Comparison of ENCODE assay signal across 17 cellular contexts in the genomic region with DNA sequence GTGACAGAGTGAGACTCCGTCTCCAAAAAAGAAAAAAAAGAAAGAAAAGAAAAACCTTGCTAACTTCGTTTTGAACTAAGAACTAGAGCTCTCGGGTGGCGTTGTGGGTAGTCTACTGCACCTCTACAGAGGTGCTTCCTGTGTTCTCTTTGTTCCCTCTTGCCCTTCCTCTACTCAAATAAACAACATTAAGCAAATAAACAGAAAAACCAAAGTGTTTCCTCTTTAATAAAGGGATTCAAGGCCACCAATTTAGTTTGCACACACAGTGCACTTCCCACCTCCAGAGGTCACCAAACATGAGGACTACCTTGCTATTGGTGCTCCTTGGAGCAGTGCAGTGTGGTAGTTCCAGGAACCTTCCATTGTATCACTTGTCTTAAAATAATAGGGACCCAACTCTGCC.
DNase-seq lines count a peak whose midpoint lies in the region; ATAC-seq and TF ChIP-seq lines count a peak whose summit lies in the region.
"Had no signal": no experiment of that assay in that cellular context is flagged by ENCODE, and none has a peak within 500 bp of the region (broad histone marks: within the 10 kb centered on the region; RNA-seq: fewer than 3 reads in every experiment).

No MANE protein-coding gene starts in this region.

- DNase-seq in activated CD4-positive, alpha-beta T cell treated with anti-CD3 and anti-CD28 coated beads, Interleukin-2, amount 10 ng/mL, durations not matched to agents 7 days and 5 days, result peak; percentile 33
- DNase-seq in activated CD4-positive, alpha-beta T cell treated with anti-CD3 and anti-CD28 coated beads, Interleukin-2, amount 50 U/mL, for 1 hour, result no peak
- peak; percentile 43 for DNase-seq in HT-29 (ENCODE audit: low spot score)
- DNase-seq in activated naive CD4-positive, alpha-beta T cell treated with anti-CD3 and anti-CD28 coated beads, Interleukin-2, amount 50 U/mL, for 72 hours (ENCODE audit: low spot score in 2 of 2), result no peak
- no peak for DNase-seq in nephron progenitor cell
- no peak for DNase-seq in mucosa of gallbladder (ENCODE audit: low spot score)
- DNase-seq in A673 (ENCODE audit: low spot score), result no peak
- no peak for DNase-seq in hepatocyte (ENCODE audit: low spot score)
- DNase-seq: DMS 273 treated with DMSO at 0.1 percent for 48 hours, GM23248, mesenchymal stem cell, NCI-H1436, NCI-H526 had no signal

- H3K4me2 ChIP-seq in hepatocyte, result no peak overlapping the region
- H3K4me2 ChIP-seq: KMS-11 had no signal

- peaks cover 52% of the 10 kb centered on the region for H3K4me1 Mint-ChIP-seq in activated CD4-positive, alpha-beta T cell treated with anti-CD3 and anti-CD28 coated beads, Interleukin-2, amount 10 ng/mL, durations not matched to agents 7 days and 5 days
- H3K4me1 Mint-ChIP-seq in nephron progenitor cell, result peaks cover 36% of the 10 kb centered on the region

- no peaks in the 10 kb centered on the region for H4K20me1 ChIP-seq in hepatocyte (ENCODE audit: insufficient read depth, poor library complexity, severe bottlenecking)

- no peaks in the 10 kb centered on the region for H3K27me3 Mint-ChIP-seq in activated CD4-positive, alpha-beta T cell treated with anti-CD3 and anti-CD28 coated beads, Interleukin-2, amount 10 ng/mL, durations not matched to agents 7 days and 5 days
- no peaks in the 10 kb centered on the region for H3K27me3 Mint-ChIP-seq in nephron progenitor cell (ENCODE audit: low read depth, poor library complexity)
- H3K27me3 Mint-ChIP-seq: stimulated activated naive CD8-positive, alpha-beta T cell treated with anti-CD3 and anti-CD28 coated beads, Interleukin-15, Interleukin-2, amounts not matched to agents 100 ng/mL and 50 ng/mL, for 24 hours had no signal

- H3K27ac Mint-ChIP-seq in activated CD4-positive, alpha-beta T cell treated with anti-CD3 and anti-CD28 coated beads, Interleukin-2, amount 10 ng/mL, durations not matched to agents 7 days and 5 days, result peak overlapping the region; percentile 77
- peak overlapping the region in 1 of 2 donors; percentile 67 for H3K27ac Mint-ChIP-seq in activated naive CD4-positive, alpha-beta T cell treated with anti-CD3 and anti-CD28 coated beads, Interleukin-2, amount 50 U/mL, for 72 hours
- peak overlapping the region; percentile 65 for H3K27ac Mint-ChIP-seq in nephron progenitor cell
- H3K27ac Mint-ChIP-seq: stimulated activated naive CD8-positive, alpha-beta T cell treated with anti-CD3 and anti-CD28 coated beads, Interleukin-15, Interleukin-2, amounts not matched to agents 100 ng/mL and 50 ng/mL, for 24 hours had no signal

- TF ChIP-seq CTCF in nephron progenitor cell (IDR thresholded peaks at IDR 0.05), result no peak
- TF ChIP-seq CTCF in A673 (conservative IDR thresholded peaks at IDR 0.05; ENCODE audit: low read depth, low read length), result no peak
- no peak for TF ChIP-seq CTCF in hepatocyte (IDR thresholded peaks at IDR 0.05; ENCODE audit: poor library complexity)

- no TSS peak for BruUV-seq in A673 (replicated peaks; lab: Mats Ljungman, UMichigan)

- 91% methylated on average over 4 of the region's 4 CpGs for WGBS in hepatocyte (ENCODE audit: low lambda C conversion rate, missing lambda C conversion rate)

- POLR2A ChIA-PET in activated CD4-positive, alpha-beta T cell treated with anti-CD3 and anti-CD28 coated beads, Interleukin-2, amount 10 ng/mL, durations not matched to agents 7 days and 5 days (lab: Charles Lee), result no interaction called here
- POLR2A ChIA-PET in A673 (lab: Charles Lee; ENCODE audit: low non-redundant PET), result no interaction called here

- intact Hi-C loops in A673 (cut with micrococcal nuclease; ENCODE audit: unreplicated experiment), result no loop called here

- H3K36me3 ChIP-seq in A673 (ENCODE audit: insufficient read depth, low read length, poor library complexity, severe bottlenecking), result no peaks in the 10 kb centered on the region
- H3K36me3 ChIP-seq in hepatocyte (replicated peaks; ENCODE audit: insufficient read depth, low read depth), result no peaks in the 10 kb centered on the region

- peak; percentile 13 to 49 for ATAC-seq in activated naive CD4-positive, alpha-beta T cell treated with anti-CD3 and anti-CD28 coated beads, Interleukin-2, amount 50 U/mL, for 72 hours
- ATAC-seq: sciatic nerve had no signal

- no peaks in the 10 kb centered on the region for H3K79me2 ChIP-seq in hepatocyte

- H3K9me3 Mint-ChIP-seq in activated CD4-positive, alpha-beta T cell treated with anti-CD3 and anti-CD28 coated beads, Interleukin-2, amount 10 ng/mL, durations not matched to agents 7 days and 5 days, result peaks cover 7% of the 10 kb centered on the region
- H3K9me3 Mint-ChIP-seq in activated naive CD4-positive, alpha-beta T cell treated with anti-CD3 and anti-CD28 coated beads, Interleukin-2, amount 50 U/mL, for 72 hours, result peaks cover 0 to 6% of the 10 kb centered on the region in 2 donors
- H3K9me3 Mint-ChIP-seq in nephron progenitor cell, result no peaks in the 10 kb centered on the region
- H3K9me3 Mint-ChIP-seq: stimulated activated naive CD8-positive, alpha-beta T cell treated with anti-CD3 and anti-CD28 coated beads, Interleukin-15, Interleukin-2, amounts not matched to agents 100 ng/mL and 50 ng/mL, for 24 hours; T-helper 2 cell treated with Interferon-gamma antibody and Interleukin-4, amounts not matched to agents 5 μg/mL and 100 μg/mL, for 36 hours had no signal

- CTCF ChIA-PET in activated CD4-positive, alpha-beta T cell treated with anti-CD3 and anti-CD28 coated beads, Interleukin-2, amount 10 ng/mL, durations not matched to agents 7 days and 5 days (lab: Charles Lee), result interaction anchor here (2.0 kb wide), 1 partner anchor 22 kb away, joined by 8 read pairs; no protein-coding TSS in a partner anchor
- CTCF ChIA-PET in A673 (lab: Charles Lee), result no interaction called here

- no peaks in the 10 kb centered on the region for H3K9me3 ChIP-seq in A673 (ENCODE audit: low read depth, low read length, poor library complexity, severe bottlenecking)
- H3K9me3 ChIP-seq in hepatocyte (ENCODE audit: low read depth), result no peaks in the 10 kb centered on the region

- no peak overlapping the region for H3K4me3 ChIP-seq in A673 (ENCODE audit: low read depth, low read length, poor library complexity, severe bottlenecking)
- H3K4me3 ChIP-seq in hepatocyte, result no peak overlapping the region
- H3K4me3 ChIP-seq: GM23248 had no signal

- H2AFZ ChIP-seq in hepatocyte, result no peak overlapping the region
- H2AFZ ChIP-seq: GM23248 had no signal

- no peaks in the 10 kb centered on the region for H3K27me3 ChIP-seq in A673 (replicated peaks; ENCODE audit: insufficient read depth, low read depth, low read length, poor library complexity)
- H3K27me3 ChIP-seq in hepatocyte, result no peaks in the 10 kb centered on the region

- no peak overlapping the region for H3K27ac ChIP-seq in A673 (ENCODE audit: low read depth, low read length, poor library complexity, severe bottlenecking)
- no peak overlapping the region for H3K27ac ChIP-seq in hepatocyte
- H3K27ac ChIP-seq: GM23248, KMS-11 had no signal

- H3K36me3 Mint-ChIP-seq in activated CD4-positive, alpha-beta T cell treated with anti-CD3 and anti-CD28 coated beads, Interleukin-2, amount 10 ng/mL, durations not matched to agents 7 days and 5 days (ENCODE audit: low read depth), result peaks cover 9% of the 10 kb centered on the region
- peaks cover 0 to 11% of the 10 kb centered on the region in 2 donors for H3K36me3 Mint-ChIP-seq in activated naive CD4-positive, alpha-beta T cell treated with anti-CD3 and anti-CD28 coated beads, Interleukin-2, amount 50 U/mL, for 72 hours
- no peaks in the 10 kb centered on the region for H3K36me3 Mint-ChIP-seq in nephron progenitor cell (ENCODE audit: low read depth)

- peaks cover 26% of the 10 kb centered on the region for H3K4me1 ChIP-seq in A673 (ENCODE audit: insufficient read depth, low read length, poor library complexity, severe bottlenecking)
- H3K4me1 ChIP-seq in hepatocyte (ENCODE audit: insufficient read depth), result no peaks in the 10 kb centered on the region

- H3K4me3 Mint-ChIP-seq in activated CD4-positive, alpha-beta T cell treated with anti-CD3 and anti-CD28 coated beads, Interleukin-2, amount 10 ng/mL, durations not matched to agents 7 days and 5 days, result peak overlapping the region; percentile 5
- no peak overlapping the region for H3K4me3 Mint-ChIP-seq in nephron progenitor cell
- H3K4me3 Mint-ChIP-seq: stimulated activated naive CD8-positive, alpha-beta T cell treated with anti-CD3 and anti-CD28 coated beads, Interleukin-15, Interleukin-2, amounts not matched to agents 100 ng/mL and 50 ng/mL, for 24 hours had no signal

- no peaks in the 10 kb centered on the region for H3K9me2 ChIP-seq in hepatocyte (replicated peaks; ENCODE audit: insufficient read depth)

Comparison
In these comparisons a context has a peak if more than half of its experiments do, and no peak if none do; other contexts are left out.
1. DNase-seq: peak in activated CD4-positive, alpha-beta T cell treated with anti-CD3 and anti-CD28 coated beads, Interleukin-2, amount 10 ng/mL, durations not matched to agents 7 days and 5 days (single experiment) and HT-29 (single experiment); none in activated CD4-positive, alpha-beta T cell treated with anti-CD3 and anti-CD28 coated beads, Interleukin-2, amount 50 U/mL, for 1 hour (single experiment), activated naive CD4-positive, alpha-beta T cell treated with anti-CD3 and anti-CD28 coated beads, Interleukin-2, amount 50 U/mL, for 72 hours (0 of 2), nephron progenitor cell (single experiment), mucosa of gallbladder (single experiment), A673 (single experiment) and hepatocyte (single experiment).